ENCODE assay signal across 8 cellular contexts in genomic region chr17:44324571-44325275, GRCh38. TPM values are rescaled to one million over a fixed set of nuclear protein-coding genes. Genes with fewer than 3 reads are reported as not detected.
DNase-seq lines count a peak whose midpoint lies in the region; ATAC-seq and TF ChIP-seq lines count a peak whose summit lies in the region.

Gene SLC25A39, minus strand, starts transcription at chr17:44324823. Its CDS starts 1,261 bp downstream, at chr17:44323562.

- intact Hi-C loops in activated B cell treated with CpG ODN at 0.5 μM for 24 hours (cut with micrococcal nuclease) = loop anchor here (1.0 to 5.0 kb wide), 12 partner anchors 16 to 258 kb away; partner anchors contain the start of genes FZD2, G6PC3, GRN and HDAC5
- intact Hi-C loops in spleen (cut with DNase I; ENCODE audit: low total_unique reads) = loop anchor here (2.0 kb wide), 1 partner anchor 106 kb away; the partner anchor contains the start of gene UBTF

- H3K36me3 Mint-ChIP-seq in activated B cell treated with CpG ODN at 0.5 μM for 24 hours (ENCODE audit: low read depth) = peaks cover 34% of the 10 kb centered on the region
- H3K36me3 Mint-ChIP-seq in immature natural killer cell = peaks cover 0 to 3% (median under 1%) of the 10 kb centered on the region in 3 donors

- H3K9me3 Mint-ChIP-seq in activated B cell treated with CpG ODN at 0.5 μM for 24 hours = no peaks in the 10 kb centered on the region
- no peaks in the 10 kb centered on the region for H3K9me3 Mint-ChIP-seq in immature natural killer cell

- H3K36me3 ChIP-seq in spleen = peaks cover 0 to 31% (median 28%) of the 10 kb centered on the region in 6 donors

- POLR2A ChIA-PET in AG04450 (lab: Yijun Ruan, JAX) = interaction anchor here (0.6 to 2.1 kb wide), 3 partner anchors 64 to 114 kb away, joined by 3 to 11 read pairs (median 3); partner anchors contain the start of gene UBTF
- POLR2A ChIA-PET in activated B cell treated with CpG ODN at 0.5 μM for 24 hours (lab: Charles Lee) = interaction anchor here (0.6 to 11.6 kb wide), 13 partner anchors 8 to 300 kb away, joined by 3 to 237 read pairs (median 8); partner anchors contain the start of genes ATXN7L3, FAM171A2, GRN and HDAC5

- TF ChIP-seq CTCF in AG04450 (IDR thresholded peaks at IDR 0.05; ENCODE audit: low read depth, low read length) (no peak), activated B cell treated with CpG ODN at 0.5 μM for 24 hours (IDR thresholded peaks at IDR 0.05) (no peak), cardiac fibroblast (IDR thresholded peaks at IDR 0.05; ENCODE audit: low read depth, low read length) (no peak), spleen (IDR thresholded peaks at IDR 0.05 in 8 of 11, conservative IDR thresholded peaks at IDR 0.05 in 3 of 11) (peak in 3 of 11 experiments; percentile 0 to 6 (median 4))

- H3K4me1 ChIP-seq in spleen = peaks cover 15 to 64% (median 43%) of the 10 kb centered on the region in 6 donors

- ATAC-seq in GM18907 (IDR thresholded peaks at IDR 0.05; ENCODE audit: unreplicated experiment) (peak; percentile 64), HG03139 (IDR thresholded peaks at IDR 0.05; ENCODE audit: unreplicated experiment) (peak; percentile 56), activated B cell treated with CpG ODN at 0.5 μM for 24 hours (ENCODE audit: low read depth) (peak; percentile 74)

- H3K9me3 ChIP-seq in AG04450 (ENCODE audit: control insufficient read depth, insufficient read depth, low read length) = peaks cover 2% of the 10 kb centered on the region; the same call in 1 of the 2 replicates
- H3K9me3 ChIP-seq in spleen = no peaks in the 10 kb centered on the region

- 0 to 1% (median 1%) methylated on average over 55 to 85 of the region's 85 CpGs for WGBS in spleen, 5 donors

- H3K27me3 ChIP-seq in AG04450 (ENCODE audit: control insufficient read depth, insufficient read depth, low read length) (no peaks in the 10 kb centered on the region), spleen (replicated peaks in 1 of 7) (no peaks in the 10 kb centered on the region)

- H3K4me3 ChIP-seq in AG04450 (ENCODE audit: low read depth, low read length) = peak within 1 kb of the TSS; percentile 80
- H3K4me3 ChIP-seq in cardiac fibroblast (replicated peaks in 1 of 2; ENCODE audit: low read depth in 2 of 2, low read length in 2 of 2) = peak within 1 kb of the TSS; percentile 85 to 88
- peak within 1 kb of the TSS; percentile 84 to 99 (median 94) for H3K4me3 ChIP-seq in spleen

- DNase-seq in AG04450 (ENCODE audit: low read depth, low spot score) (peak; percentile 78), NCI-H2227 (lab: John Stamatoyannopoulos, UW; ENCODE audit: unreplicated experiment) (peak; percentile 98), activated B cell treated with CpG ODN at 0.5 μM for 24 hours (peak; percentile 99), cardiac fibroblast (ENCODE audit: low read depth in 2 of 2) (peak; percentile 94 to 96), immature natural killer cell (peak; percentile 96 to 97 (median 97)), spleen (peak; percentile 99)

- H3K4me1 Mint-ChIP-seq in activated B cell treated with CpG ODN at 0.5 μM for 24 hours (peaks cover 33% of the 10 kb centered on the region), immature natural killer cell (peaks cover 24 to 39% of the 10 kb centered on the region in 2 donors)

- H3K4me3 Mint-ChIP-seq in activated B cell treated with CpG ODN at 0.5 μM for 24 hours (peak within 1 kb of the TSS; percentile 91), immature natural killer cell (peak within 1 kb of the TSS; percentile 93 to 95 (median 93))

- H3K27ac Mint-ChIP-seq in activated B cell treated with CpG ODN at 0.5 μM for 24 hours (peak within 1 kb of the TSS; percentile 96), immature natural killer cell (peak within 1 kb of the TSS; percentile 94 to 98 (median 98))

- H3K27ac ChIP-seq in AG04450 (ENCODE audit: low read depth, low read length) = peak within 1 kb of the TSS; percentile 65
- peak within 1 kb of the TSS; percentile 79 to 98 (median 93) for H3K27ac ChIP-seq in spleen

- CTCF ChIA-PET in AG04450 (lab: Charles Lee) = interaction anchor here (1.0 kb wide), 1 partner anchor 198 kb away, joined by 3 read pairs; no protein-coding TSS in a partner anchor
- CTCF ChIA-PET in activated B cell treated with CpG ODN at 0.5 μM for 24 hours (lab: Charles Lee) = interaction anchor here (0.9 to 2.6 kb wide), 4 partner anchors 21 to 115 kb away, joined by 3 to 7 read pairs (median 4); no protein-coding TSS in a partner anchor

- TF ChIP-seq POLR2A in spleen (IDR thresholded peaks at IDR 0.05) = peak in 1 of 3 donors; percentile 17

- no peaks in the 10 kb centered on the region for H3K27me3 Mint-ChIP-seq in activated B cell treated with CpG ODN at 0.5 μM for 24 hours
- H3K27me3 Mint-ChIP-seq in immature natural killer cell (ENCODE audit: low read depth in 3 of 3) = peaks cover 6 to 21% (median 12%) of the 10 kb centered on the region in 3 donors

RNA-seq across cellular contexts. Expression of gene SLC25A39, which starts in this region (rescaled TPM):
- polyA plus RNA-seq in AG04450 (2011; rRNA removed) (32.1 and 43.4 TPM in 2 replicates), immature natural killer cell (100 to 1,000 TPM; 125 to 158 (median 127) TPM), spleen (100 to 1,000 TPM; 101 to 204 (median 132) TPM)
- 22.4 and 34.7 TPM in 2 replicates for polyA minus RNA-seq in AG04450 (2011; rRNA and poly(A)+ RNA removed)
- total RNA-seq in activated B cell treated with CpG ODN at 0.5 μM for 24 hours (119 and 129 TPM in 2 replicates), spleen (100 to 1,000 TPM in 4 of 7 donors, 10 to 100 TPM in 3; 76.1 to 214 (median 104) TPM)

Comparison
In these comparisons a context has a peak if more than half of its experiments do, and no peak if none do; other contexts are left out.
1. Peak in every context shown above with its lines: DNase-seq, ATAC-seq, H3K4me3 ChIP-seq and H3K27ac ChIP-seq.